ENCODE assay signal across 8 cellular contexts in the genomic region with DNA sequence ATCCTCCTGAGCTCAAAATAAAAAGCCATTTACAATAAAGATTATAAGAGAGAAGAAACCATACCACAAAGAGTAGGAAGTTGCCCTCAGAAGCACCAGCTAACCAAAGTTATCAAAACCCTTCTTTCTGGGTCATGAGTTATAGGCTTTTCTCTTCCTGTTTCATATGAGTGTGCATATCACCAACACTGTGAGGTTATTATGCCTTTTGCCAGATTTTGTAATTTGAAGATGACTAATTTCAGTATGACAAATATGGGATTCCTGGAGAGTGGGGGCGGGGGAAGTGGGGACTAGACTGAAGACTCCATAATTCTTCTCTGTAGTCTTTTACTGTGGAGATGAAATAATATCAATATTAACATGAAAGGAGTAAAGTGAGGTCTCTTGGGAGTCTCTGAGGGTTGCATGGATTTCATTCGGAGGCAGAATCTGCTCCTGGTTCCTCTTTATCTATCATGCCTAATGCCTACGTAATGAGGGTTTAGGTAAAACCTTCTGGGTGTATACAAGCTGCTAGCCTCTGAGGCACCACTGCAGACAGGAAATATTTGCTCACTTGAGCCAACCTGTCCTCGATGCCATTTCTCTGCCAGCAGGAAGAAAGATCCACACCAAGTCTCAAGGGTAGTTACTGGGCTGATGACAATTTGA. TPM values are rescaled to one million over a fixed set of nuclear protein-coding genes. Genes with fewer than 3 reads are reported as not detected.
DNase-seq lines count a peak whose midpoint lies in the region; ATAC-seq and TF ChIP-seq lines count a peak whose summit lies in the region.

No MANE protein-coding gene starts in this region.

- H3F3A ChIP-seq in GM23338 (replicated peaks; ENCODE audit: low read depth) = no peaks in the 10 kb centered on the region

- peaks cover 9% of the 10 kb centered on the region for H3K27me3 Mint-ChIP-seq in GM23338 (ENCODE audit: insufficient read depth, low read depth, poor library complexity)

- ATAC-seq in GM19351 (IDR thresholded peaks at IDR 0.05; ENCODE audit: unreplicated experiment) (peak; percentile 21), upper lobe of right lung (peak; percentile 5), GM23338 (no peak)

- no peaks in the 10 kb centered on the region for H4K20me1 ChIP-seq in Karpas-422 (ENCODE audit: insufficient read depth, low read depth, low read length)
- H4K20me1 ChIP-seq in GM23338 (replicated peaks; ENCODE audit: insufficient read depth) = no peaks in the 10 kb centered on the region

- H3K36me3 ChIP-seq in Karpas-422 (ENCODE audit: insufficient read depth, low read length) (peaks cover 24% of the 10 kb centered on the region; the same call in 1 of the 2 replicates), upper lobe of right lung (peaks cover 19% of the 10 kb centered on the region), GM23338 (ENCODE audit: insufficient read depth) (no peaks in the 10 kb centered on the region)

- TF ChIP-seq CTCF in AG04450 (IDR thresholded peaks at IDR 0.05; ENCODE audit: low read depth, low read length) (no peak), upper lobe of right lung (IDR thresholded peaks at IDR 0.05) (no peak), GM23338 (conservative IDR thresholded peaks at IDR 0.05; ENCODE audit: low read depth in 2 of 2) (no peak)

- no peak overlapping the region for H3K4me3 Mint-ChIP-seq in GM23338

- POLR2A ChIA-PET in AG04450 (lab: Yijun Ruan, JAX) = interaction anchor here (0.5 to 0.6 kb wide), 2 partner anchors 117 to 906 kb away, joined by 3 to 5 read pairs; no protein-coding TSS in a partner anchor

- H3K9me3 ChIP-seq in AG04450 (ENCODE audit: control insufficient read depth, insufficient read depth, low read length) (no peaks in the 10 kb centered on the region), Karpas-422 (ENCODE audit: low read length) (no peaks in the 10 kb centered on the region), upper lobe of right lung (no peaks in the 10 kb centered on the region)

- H2AFZ ChIP-seq in Karpas-422 (ENCODE audit: low read length) (no peak overlapping the region), GM23338 (no peak overlapping the region)

- intact Hi-C loops in upper lobe of right lung (cut with DNase I) = no loop called here

- peaks cover 7% of the 10 kb centered on the region; the same call in 2 of the 3 replicates for H3K4me1 Mint-ChIP-seq in GM23338

- peak overlapping the region; percentile 98 for H3K9ac ChIP-seq in Karpas-422 (ENCODE audit: low read length)

- H3K79me2 ChIP-seq in Karpas-422 (ENCODE audit: low read length) (peaks cover 83% of the 10 kb centered on the region), GM23338 (replicated peaks; ENCODE audit: insufficient read depth) (no peaks in the 10 kb centered on the region)

- no peak overlapping the region for H3K27ac Mint-ChIP-seq in GM23338

- H3K27me3 ChIP-seq in AG04450 (ENCODE audit: control insufficient read depth, insufficient read depth, low read length) (no peaks in the 10 kb centered on the region), Karpas-422 (ENCODE audit: low read length) (no peaks in the 10 kb centered on the region), upper lobe of right lung (no peaks in the 10 kb centered on the region), GM23338 (ENCODE audit: insufficient read depth) (no peaks in the 10 kb centered on the region)

- peak overlapping the region; percentile 89 for H3K4me2 ChIP-seq in Karpas-422 (ENCODE audit: low read depth, low read length, poor library complexity, severe bottlenecking)
- H3K4me2 ChIP-seq in GM23338 = no peak overlapping the region

- H3K36me3 Mint-ChIP-seq in GM23338 (ENCODE audit: low read depth) = peaks cover 6% of the 10 kb centered on the region; the same call in 2 of the 3 replicates

- CTCF ChIA-PET in AG04450 (lab: Charles Lee) = interaction anchor here (0.7 to 0.9 kb wide), 3 partner anchors 13 to 214 kb away, joined by 3 to 5 read pairs (median 4); no protein-coding TSS in a partner anchor

- no peak overlapping the region for H3K4me3 ChIP-seq in AG04450 (ENCODE audit: low read depth, low read length)
- peak overlapping the region; percentile 85 for H3K4me3 ChIP-seq in Karpas-422 (ENCODE audit: low read length)
- peak overlapping the region; percentile 39 for H3K4me3 ChIP-seq in upper lobe of right lung
- H3K4me3 ChIP-seq in GM23338 = no peak overlapping the region

- peak; percentile 21 for DNase-seq in AG04450 (ENCODE audit: low read depth, low spot score)
- DNase-seq in Karpas-422 = peak; percentile 78
- peak; percentile 46 for DNase-seq in activated CD4-positive, CD25-positive, alpha-beta regulatory T cell treated with anti-CD3 and anti-CD28 coated beads, Interleukin-2, amount 50 U/mL, for 72 hours
- DNase-seq in dedifferentiated amniotic fluid mesenchymal stem cell (ENCODE audit: extremely low spot score) = peak; percentile 66
- DNase-seq in non-pigmented ciliary epithelial cell (ENCODE audit: low read depth) = peak; percentile 64
- DNase-seq in upper lobe of right lung = no peak
- no peak for DNase-seq in GM23338 (ENCODE audit: low spot score)

- H3K9me2 ChIP-seq in Karpas-422 (replicated peaks; ENCODE audit: insufficient read depth, low read length) (no peaks in the 10 kb centered on the region), GM23338 (ENCODE audit: insufficient read depth) (no peaks in the 10 kb centered on the region)

- H3K27ac ChIP-seq in AG04450 (ENCODE audit: low read depth, low read length) (no peak overlapping the region), Karpas-422 (ENCODE audit: low read length) (peak overlapping the region; percentile 97), upper lobe of right lung (peak overlapping the region; percentile 100), GM23338 (ENCODE audit: low read depth) (no peak overlapping the region)

- H3K4me1 ChIP-seq in Karpas-422 (ENCODE audit: low read length) (peaks cover 57% of the 10 kb centered on the region), upper lobe of right lung (peaks cover 53% of the 10 kb centered on the region), GM23338 (ENCODE audit: insufficient read depth) (no peaks in the 10 kb centered on the region)

- H3K9me3 Mint-ChIP-seq in GM23338 = no peaks in the 10 kb centered on the region

TF ChIP-seq in GM23338, 12 proteins besides CTCF, POLR2A, EP300 and RAD21 (continues in another document):
- TF ChIP-seq, protein P1, sequence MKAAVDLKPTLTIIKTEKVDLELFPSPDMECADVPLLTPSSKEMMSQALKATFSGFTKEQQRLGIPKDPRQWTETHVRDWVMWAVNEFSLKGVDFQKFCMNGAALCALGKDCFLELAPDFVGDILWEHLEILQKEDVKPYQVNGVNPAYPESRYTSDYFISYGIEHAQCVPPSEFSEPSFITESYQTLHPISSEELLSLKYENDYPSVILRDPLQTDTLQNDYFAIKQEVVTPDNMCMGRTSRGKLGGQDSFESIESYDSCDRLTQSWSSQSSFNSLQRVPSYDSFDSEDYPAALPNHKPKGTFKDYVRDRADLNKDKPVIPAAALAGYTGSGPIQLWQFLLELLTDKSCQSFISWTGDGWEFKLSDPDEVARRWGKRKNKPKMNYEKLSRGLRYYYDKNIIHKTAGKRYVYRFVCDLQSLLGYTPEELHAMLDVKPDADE (IDR thresholded peaks at IDR 0.05) = no peak
- TF ChIP-seq ZNF114 (CRISPR knock-in tag; IDR thresholded peaks at IDR 0.05) = no peak
- no peak for TF ChIP-seq NANOG (IDR thresholded peaks at IDR 0.05; ENCODE audit: borderline replicate concordance)
- no peak for TF ChIP-seq EZH2 (IDR thresholded peaks at IDR 0.05; ENCODE audit: low read depth, unreplicated experiment)
- TF ChIP-seq ZNF331 (CRISPR knock-in tag; IDR thresholded peaks at IDR 0.05; ENCODE audit: low read depth) = no peak

RNA-seq across cellular contexts. Expression of a gene that starts 2.1 kb away (rescaled TPM):
- polyA plus RNA-seq in AG04450 (2011; rRNA removed) (11.5 and 12.3 TPM in 2 replicates), GM23338 (2016; fragmentation: Nextera tagmentation; extraction: Ambion mirVana) (1.1 and 1.3 TPM in 2 replicates)
- polyA minus RNA-seq in AG04450 (2011; rRNA and poly(A)+ RNA removed) = 9.5 and 12.3 TPM in 2 replicates
- total RNA-seq in Karpas-422 (2014; rRNA removed; shearing (Covaris generic); ENCODE audit: low replicate concordance) = 127 and 179 TPM in 2 replicates
- 46.5 TPM for total RNA-seq in upper lobe of right lung
- 0.56 and 2.3 TPM in 2 replicates for total RNA-seq in GM23338 (2014; rRNA removed; shearing (Covaris generic))

RNA-seq across cellular contexts. Expression of a gene that starts 5.3 kb away (rescaled TPM):
- 38.8 and 47.9 TPM in 2 replicates for polyA plus RNA-seq in AG04450 (2011; rRNA removed)
- 29.7 and 40.1 TPM in 2 replicates for polyA minus RNA-seq in AG04450 (2011; rRNA and poly(A)+ RNA removed)
- 30.7 and 49.4 TPM in 2 replicates for total RNA-seq in Karpas-422 (2014; rRNA removed; shearing (Covaris generic); ENCODE audit: low replicate concordance)
- 48.3 TPM for total RNA-seq in upper lobe of right lung
- 30.0 and 30.2 TPM in 2 replicates for total RNA-seq in GM23338 (2014; rRNA removed; shearing (Covaris generic))
- polyA plus RNA-seq in GM23338 (2016; fragmentation: Nextera tagmentation; extraction: Ambion mirVana) = 10.2 and 11.1 TPM in 2 replicates

RNA-seq across cellular contexts. Expression of a gene that starts 48.9 kb away (rescaled TPM):
- polyA plus RNA-seq in AG04450 (2011; rRNA removed) (0.55 and 1.1 TPM in 2 replicates), GM23338 (2016; fragmentation: Nextera tagmentation; extraction: Ambion mirVana) (0.24 and 0.26 TPM in 2 replicates)
- 2.6 and 5.2 TPM in 2 replicates for polyA minus RNA-seq in AG04450 (2011; rRNA and poly(A)+ RNA removed)
- total RNA-seq in Karpas-422 (2014; rRNA removed; shearing (Covaris generic); ENCODE audit: low replicate concordance) = 0.76 and 4.1 TPM in 2 replicates
- 1.2 TPM for total RNA-seq in upper lobe of right lung
- 1.8 and 1.9 TPM in 2 replicates for total RNA-seq in GM23338 (2014; rRNA removed; shearing (Covaris generic))

Comparison
In these comparisons a context has a peak if more than half of its experiments do, and no peak if none do; other contexts are left out.
1. DNase-seq: peak in AG04450 (single experiment), Karpas-422 (single experiment), activated CD4-positive, CD25-positive, alpha-beta regulatory T cell treated with anti-CD3 and anti-CD28 coated beads, Interleukin-2, amount 50 U/mL, for 72 hours (single experiment), dedifferentiated amniotic fluid mesenchymal stem cell (single experiment) and non-pigmented ciliary epithelial cell (single experiment); none in upper lobe of right lung (single experiment) and GM23338 (single experiment).
2. H3K27ac ChIP-seq: peak in Karpas-422 (single experiment) and upper lobe of right lung (single experiment); none in AG04450 (single experiment) and GM23338 (single experiment).
3. H3K4me3 ChIP-seq: peak in Karpas-422 (single experiment) and upper lobe of right lung (single experiment); none in AG04450 (single experiment) and GM23338 (single experiment).
4. RNA of a gene that starts 2.1 kb away (total RNA-seq): 127 to 179 TPM in Karpas-422 and 46.5 TPM in upper lobe of right lung (single experiment); 0.56 to 2.3 TPM in GM23338; every median in the first group is over 10 times any median in the second.